Comparison of ENCODE assay signal across 9 cellular contexts in the genomic region with DNA sequence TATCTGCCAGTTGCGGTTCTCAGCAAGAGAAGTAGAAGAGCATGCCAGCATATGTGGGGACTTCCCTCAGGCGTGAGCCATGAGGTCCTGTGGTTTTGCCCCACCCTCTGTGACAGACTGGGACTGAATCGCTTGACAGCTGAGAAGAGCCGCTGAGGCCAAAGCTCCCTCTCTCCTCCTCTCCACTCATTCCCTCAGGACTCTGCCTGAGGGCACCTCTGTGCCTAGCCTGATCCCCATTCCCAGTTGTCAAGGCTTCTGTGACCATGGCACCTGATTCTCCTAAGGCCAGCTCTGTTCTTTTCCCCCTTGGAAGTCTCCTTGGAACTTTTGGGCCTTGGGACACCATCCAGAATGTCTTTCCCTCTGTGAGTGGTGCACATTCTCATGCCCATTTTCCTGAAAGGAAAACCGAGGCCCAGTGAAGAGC. TPM values are rescaled to one million over a fixed set of nuclear protein-coding genes. Genes with fewer than 3 reads are reported as not detected.
DNase-seq lines count a peak whose midpoint lies in the region; ATAC-seq, FAIRE-seq and TF ChIP-seq lines count a peak whose summit lies in the region.
"Had no signal": no experiment of that assay in that cellular context is flagged by ENCODE, and none has a peak within 500 bp of the region (broad histone marks: within the 10 kb centered on the region; RNA-seq: fewer than 3 reads in every experiment).

No MANE protein-coding gene starts in this region.

- peak; percentile 51 for DNase-seq in Daoy (ENCODE audit: low read depth)
- peak; percentile 54 for DNase-seq in activated CD4-positive, CD25-positive, alpha-beta regulatory T cell treated with anti-CD3 and anti-CD28 coated beads, Interleukin-2, amount 50 U/mL, for 72 hours
- DNase-seq in foreskin keratinocyte: peak; percentile 37 to 42
- DNase-seq in stimulated activated CD8-positive, alpha-beta memory T cell treated with anti-CD3 and anti-CD28 coated beads, Interleukin-4, amount 100 ng/mL, for 48 hours: peak; percentile 65
- DNase-seq in SHP77 treated with DMSO at 0.1 percent for 48 hours (lab: John Stamatoyannopoulos, UW): no peak
- DNase-seq in NCI-H2227 (lab: John Stamatoyannopoulos, UW; ENCODE audit: unreplicated experiment): no peak
- no peak for DNase-seq in kidney

- H3K4me3 ChIP-seq in kidney (ENCODE audit: low read length in 2 of 2): no peak overlapping the region

- TF ChIP-seq CTCF in foreskin keratinocyte (conservative IDR thresholded peaks at IDR 0.05) (no peak), kidney (IDR thresholded peaks at IDR 0.05; ENCODE audit: borderline replicate concordance, extremely low read depth, insufficient read depth) (no peak)

- intact Hi-C loops in kidney (cut with DNase I): no loop called here

- H3K9me3 ChIP-seq in kidney (ENCODE audit: control insufficient read depth in 1 of 2, low read length in 2 of 2): peaks cover 0 to 4% of the 10 kb centered on the region in 2 donors

- H3K4me1 ChIP-seq in foreskin keratinocyte (peaks cover 8% of the 10 kb centered on the region), kidney (ENCODE audit: control insufficient read depth in 1 of 2, insufficient read depth in 1 of 2, low read depth in 1 of 2, low read length in 2 of 2) (no peaks in the 10 kb centered on the region)

- no peaks in the 10 kb centered on the region for H3K36me3 ChIP-seq in kidney (ENCODE audit: control insufficient read depth in 1 of 2, insufficient read depth in 2 of 2, low read length in 2 of 2)

- no peaks in the 10 kb centered on the region for H3K27me3 ChIP-seq in foreskin keratinocyte

- no peak for FAIRE-seq in kidney (lab: Jason Lieb, UNC)

- no peak overlapping the region for H3K9ac ChIP-seq in kidney (ENCODE audit: low read length in 2 of 2)

- ATAC-seq in HG02610 (IDR thresholded peaks at IDR 0.05; ENCODE audit: unreplicated experiment) (peak; percentile 77), foreskin keratinocyte (peak; percentile 59)

- H3K27ac ChIP-seq in foreskin keratinocyte (no peak overlapping the region), kidney (ENCODE audit: low read depth in 2 of 2, low read length in 2 of 2) (no peak overlapping the region)

RNA-seq across cellular contexts. Expression of gene ART5, which starts 27.0 kb away (rescaled TPM):
- 0.46 TPM in 1 of 2 replicates, not detected in the other for total RNA-seq in Daoy (2014; rRNA removed; shearing (Covaris generic))
- 0.11 TPM in 1 of 2 replicates, not detected in the other for total RNA-seq in foreskin keratinocyte
- 0.07 and 0.15 TPM in 2 replicates for polyA plus RNA-seq in foreskin keratinocyte
- not detected for total RNA-seq in kidney
- polyA plus RNA-seq in kidney (ENCODE audit: insufficient read depth, low read depth, low replicate concordance): 2.8 TPM
- total RNA-seq: mononuclear cell had no signal

RNA-seq across cellular contexts. Expression of gene ART1, which starts 30.2 kb away (rescaled TPM):
- not detected in 2 replicates for total RNA-seq in Daoy (2014; rRNA removed; shearing (Covaris generic))
- total RNA-seq in foreskin keratinocyte (not detected in 2 replicates), kidney (0.31 TPM)
- polyA plus RNA-seq in foreskin keratinocyte (not detected in 2 replicates), kidney (ENCODE audit: insufficient read depth, low read depth, low replicate concordance) (not detected)
- total RNA-seq: mononuclear cell had no signal

RNA-seq across cellular contexts. Expression of gene CHRNA10, which starts 56.4 kb away (rescaled TPM):
- total RNA-seq in Daoy (2014; rRNA removed; shearing (Covaris generic)): 0.27 and 0.86 TPM in 2 replicates
- total RNA-seq in foreskin keratinocyte (0.42 and 0.51 TPM in 2 replicates), kidney (1.2 TPM)
- polyA plus RNA-seq in foreskin keratinocyte (0.35 and 0.55 TPM in 2 replicates), kidney (ENCODE audit: insufficient read depth, low read depth, low replicate concordance) (0.39 TPM)

Comparison
In these comparisons a context has a peak if more than half of its experiments do, and no peak if none do; other contexts are left out.
1. DNase-seq: peak in Daoy (single experiment), activated CD4-positive, CD25-positive, alpha-beta regulatory T cell treated with anti-CD3 and anti-CD28 coated beads, Interleukin-2, amount 50 U/mL, for 72 hours (single experiment), foreskin keratinocyte (2 of 2) and stimulated activated CD8-positive, alpha-beta memory T cell treated with anti-CD3 and anti-CD28 coated beads, Interleukin-4, amount 100 ng/mL, for 48 hours (single experiment); none in SHP77 treated with DMSO at 0.1 percent for 48 hours (single experiment), NCI-H2227 (single experiment) and kidney (single experiment).